21 cellular contexts compared by ENCODE assay signal in genomic region chr13:31437975-31438374, GRCh38.
"Had no signal": no experiment of that assay in that cellular context is flagged by ENCODE, and none has a peak within 500 bp of the region (broad histone marks: within the 10 kb centered on the region; RNA-seq: fewer than 3 reads in every experiment).

No MANE protein-coding gene starts in this region.

- H3K4me1 Mint-ChIP-seq: activated CD4-positive, alpha-beta memory T cell treated with anti-CD3 and anti-CD28 coated beads, Interleukin-2, amount 10 ng/mL, durations not matched to agents 7 days and 5 days; naive thymus-derived CD8-positive, alpha-beta T cell; T-helper 17 cell had no signal

- H3K27me3 ChIP-seq: body of pancreas, colonic mucosa, gastrocnemius medialis had no signal

- H3K79me2 ChIP-seq: parathyroid adenoma had no signal

- H3K27ac ChIP-seq: adrenal gland, body of pancreas, colonic mucosa, gastrocnemius medialis, neutrophil, parathyroid adenoma had no signal

- H3K9me3 Mint-ChIP-seq: activated CD4-positive, alpha-beta memory T cell treated with anti-CD3 and anti-CD28 coated beads, Interleukin-2, amount 10 ng/mL, durations not matched to agents 7 days and 5 days; activated T-cell treated with anti-CD3 and anti-CD28 coated beads, Interleukin-2, amount 50 U/mL, for 4 hours; memory B cell; naive thymus-derived CD8-positive, alpha-beta T cell; WTC11 had no signal

- H3K36me3 ChIP-seq: adrenal gland, colonic mucosa, gastrocnemius medialis, neutrophil had no signal

- H3K36me3 Mint-ChIP-seq: memory B cell; naive thymus-derived CD8-positive, alpha-beta T cell; WTC11 had no signal

- DNase-seq: activated CD4-positive, alpha-beta memory T cell treated with anti-CD3 and anti-CD28 coated beads, Interleukin-2, amount 10 ng/mL, durations not matched to agents 7 days and 5 days; activated CD4-positive, alpha-beta T cell treated with anti-CD3 and anti-CD28 coated beads for 4 hours; activated effector memory CD4-positive, alpha-beta T cell treated with Interleukin-2 at 50 U/mL for 16 hours; activated naive CD4-positive, alpha-beta T cell treated with anti-CD3 and anti-CD28 coated beads, Interleukin-2, amount 50 U/mL, for 16 hours; activated T-cell treated with anti-CD3 and anti-CD28 coated beads, Interleukin-2, amount 50 U/mL, for 4 hours; adrenal gland; body of pancreas; central memory CD4-positive, alpha-beta T cell; colonic mucosa; effector CD4-positive, alpha-beta T cell; gastrocnemius medialis; naive thymus-derived CD8-positive, alpha-beta T cell; stimulated activated CD4-positive, alpha-beta T cell treated with anti-CD3 and anti-CD28 coated beads, Interleukin-1b, Interleukin-23, amount 100 ng/mL, for 48 hours; T-helper 17 cell had no signal

- FAIRE-seq: endothelial cell of umbilical vein, keratinocyte had no signal

- H3K27ac Mint-ChIP-seq: activated CD4-positive, alpha-beta memory T cell treated with anti-CD3 and anti-CD28 coated beads, Interleukin-2, amount 10 ng/mL, durations not matched to agents 7 days and 5 days; memory B cell; naive thymus-derived CD8-positive, alpha-beta T cell; T-helper 17 cell; WTC11 had no signal

- H3K9ac ChIP-seq: parathyroid adenoma had no signal

- ATAC-seq: activated T-cell treated with anti-CD3 and anti-CD28 coated beads, Interleukin-2, amount 50 U/mL, for 4 hours; body of pancreas; gastrocnemius medialis; left lobe of liver; naive thymus-derived CD8-positive, alpha-beta T cell; T-helper 17 cell; WTC11 had no signal

- H3K9me3 ChIP-seq: adrenal gland, body of pancreas, colonic mucosa, gastrocnemius medialis, neutrophil had no signal

- H3K4me3 ChIP-seq: adrenal gland, body of pancreas, colonic mucosa, gastrocnemius medialis had no signal

- H3K4me1 ChIP-seq: adrenal gland, body of pancreas, colonic mucosa, gastrocnemius medialis had no signal

- H3K4me3 Mint-ChIP-seq: activated CD4-positive, alpha-beta memory T cell treated with anti-CD3 and anti-CD28 coated beads, Interleukin-2, amount 10 ng/mL, durations not matched to agents 7 days and 5 days; activated T-cell treated with anti-CD3 and anti-CD28 coated beads, Interleukin-2, amount 50 U/mL, for 4 hours; memory B cell; naive thymus-derived CD8-positive, alpha-beta T cell; T-helper 17 cell; WTC11 had no signal

- H2AFZ ChIP-seq: parathyroid adenoma had no signal
